ENCODE assay signal across 10 cellular contexts in genomic region chr1:56105397-56105796, GRCh38.
"Had no signal": no experiment of that assay in that cellular context is flagged by ENCODE, and none has a peak within 500 bp of the region (broad histone marks: within the 10 kb centered on the region; RNA-seq: fewer than 3 reads in every experiment).

No MANE protein-coding gene starts in this region.

- H3K27ac ChIP-seq: GM23248, HL-60 had no signal

- H3K4me3 ChIP-seq: GM23248, K562 had no signal

- H2AFZ ChIP-seq: GM23248 had no signal

- ATAC-seq: HepG2, K562 had no signal

- H3K9ac ChIP-seq: GM23248 had no signal

- DNase-seq: GM23248, GOT3, H9, HCEC 1CT, Karpas-422, KG1 had no signal

- FAIRE-seq: H54, HepG2, K562 had no signal
